In the genomic region with DNA sequence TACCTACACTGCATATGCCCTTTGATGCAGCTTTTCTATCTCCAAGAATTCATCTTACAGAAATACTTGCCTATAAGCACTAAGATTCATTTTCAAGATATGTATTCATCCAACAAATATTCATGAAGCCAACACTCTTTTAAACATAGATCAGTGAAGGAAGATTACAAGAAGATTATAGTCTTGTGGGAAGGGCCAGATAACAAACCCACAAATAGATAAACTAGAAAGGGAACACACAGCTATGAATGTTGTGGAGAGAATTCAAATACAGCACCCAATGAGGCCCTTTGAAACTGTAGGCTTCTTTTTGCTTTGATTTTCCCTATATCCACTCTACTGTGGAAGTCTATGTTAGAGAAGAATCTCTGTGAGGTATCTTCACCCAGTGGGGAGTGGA, we compare ENCODE assay signal across 22 cellular contexts.
DNase-seq lines count a peak whose midpoint lies in the region; ATAC-seq, FAIRE-seq and TF ChIP-seq lines count a peak whose summit lies in the region.
"Had no signal": no experiment of that assay in that cellular context is flagged by ENCODE, and none has a peak within 500 bp of the region (broad histone marks: within the 10 kb centered on the region; RNA-seq: fewer than 3 reads in every experiment).

No MANE protein-coding gene starts in this region.

- peak; percentile 49 for DNase-seq in IMR-90
- DNase-seq in astrocyte (ENCODE audit: low read depth): peak; percentile 48
- DNase-seq in iris pigment epithelial cell (ENCODE audit: low read depth): peak; percentile 55
- DNase-seq in GM23338 (ENCODE audit: low spot score): no peak
- DNase-seq in GM20000 (ENCODE audit: low spot score): no peak
- no peak for DNase-seq in SIG-M5 treated with dmso at 0.1 percent for 504 hours (lab: John Stamatoyannopoulos, UW; ENCODE audit: unreplicated experiment)
- DNase-seq: BE2C; CD4-positive, alpha-beta T cell; CD8-positive, alpha-beta memory T cell; DMS 273 treated with DMSO at 0.1 percent for 48 hours; DMS79; EL; GDM1; H7; HCEC 1CT had no signal

- H3F3A ChIP-seq in GM23338 (replicated peaks; ENCODE audit: low read depth): no peaks in the 10 kb centered on the region

- TF ChIP-seq RAD21 in IMR-90 (IDR thresholded peaks at IDR 0.05; ENCODE audit: low read length): no peak

- H3K36me3 Mint-ChIP-seq in astrocyte (ENCODE audit: low read depth, unreplicated experiment) (no peaks in the 10 kb centered on the region), GM23338 (ENCODE audit: low read depth) (peaks cover 3% of the 10 kb centered on the region; the same call in 1 of the 3 replicates)
- H3K36me3 Mint-ChIP-seq: CD14-positive monocyte had no signal

- H2AK5ac ChIP-seq in IMR-90 (ENCODE audit: low read depth, low read length): no peak overlapping the region

- H3K56ac ChIP-seq in IMR-90 (ENCODE audit: extremely low read depth, insufficient read depth, low read length): no peak overlapping the region

- H2BK20ac ChIP-seq in IMR-90 (ENCODE audit: low read depth, low read length): no peak overlapping the region

- no TSS peak for BruUV-seq in IMR-90 (replicated peaks; lab: Mats Ljungman, UMichigan)

- H2BK15ac ChIP-seq in IMR-90 (ENCODE audit: low read depth, low read length): no peak overlapping the region

- no peaks in the 10 kb centered on the region for H3K36me3 ChIP-seq in IMR-90 (ENCODE audit: control insufficient read depth, insufficient read depth, low read length)
- no peaks in the 10 kb centered on the region for H3K36me3 ChIP-seq in astrocyte (ENCODE audit: insufficient read depth, low read length)
- no peaks in the 10 kb centered on the region for H3K36me3 ChIP-seq in GM23338 (ENCODE audit: insufficient read depth)
- H3K36me3 ChIP-seq: BE2C; BLaER1 treated with 17β-estradiol and CSF1 and Interleukin-3, amounts not matched to agents 10 nM and 100 nM had no signal

- H3K4me1 ChIP-seq in IMR-90 (ENCODE audit: control insufficient read depth, insufficient read depth, low read length) (no peaks in the 10 kb centered on the region), astrocyte (ENCODE audit: insufficient read depth, low read length) (no peaks in the 10 kb centered on the region), GM23338 (ENCODE audit: insufficient read depth) (no peaks in the 10 kb centered on the region)
- H3K4me1 ChIP-seq: BE2C; BLaER1 treated with 17β-estradiol and CSF1 and Interleukin-3, amounts not matched to agents 10 nM and 100 nM had no signal

- H2AK9ac ChIP-seq in IMR-90 (replicated peaks; ENCODE audit: low read depth, low read length, poor library complexity): no peak overlapping the region

- H3K9me2 ChIP-seq in GM23338 (ENCODE audit: insufficient read depth): peaks cover 21% of the 10 kb centered on the region

- H3K9ac ChIP-seq in IMR-90 (ENCODE audit: low read depth, low read length) (no peak overlapping the region), astrocyte (ENCODE audit: low read length) (no peak overlapping the region)
- H3K9ac ChIP-seq: BLaER1 treated with 17β-estradiol and CSF1 and Interleukin-3, amounts not matched to agents 10 nM and 100 nM had no signal

- no peak overlapping the region for H3K4ac ChIP-seq in IMR-90 (ENCODE audit: low read depth, low read length)

- H3K4me3 ChIP-seq in IMR-90 (ENCODE audit: insufficient read depth, low read depth, low read length) (no peak overlapping the region), astrocyte (ENCODE audit: insufficient read depth, low read depth, low read length) (no peak overlapping the region), GM23338 (no peak overlapping the region)
- H3K4me3 ChIP-seq: BLaER1 treated with 17β-estradiol and CSF1 and Interleukin-3, amounts not matched to agents 10 nM and 100 nM; GM12878 had no signal

- H4K5ac ChIP-seq in IMR-90 (ENCODE audit: low read depth, low read length): no peak overlapping the region

- no peak for TF ChIP-seq CTCF in IMR-90 (conservative IDR thresholded peaks at IDR 0.05; ENCODE audit: low read depth, low read length)
- TF ChIP-seq CTCF in astrocyte (IDR thresholded peaks at IDR 0.05; ENCODE audit: insufficient read depth, low read depth, low read length): no peak
- no peak for TF ChIP-seq CTCF in GM23338 (conservative IDR thresholded peaks at IDR 0.05; ENCODE audit: low read depth in 2 of 2)
- TF ChIP-seq CTCF in GM20000 (IDR thresholded peaks at IDR 0.05; ENCODE audit: extremely low read depth, missing control alignments): no peak

- no peak overlapping the region for H4K8ac ChIP-seq in IMR-90 (ENCODE audit: low read depth in 2 of 2, low read length in 2 of 2)

- in situ Hi-C loops in IMR-90 (cut with MboI; ENCODE audit: low sequenced_read_pairs): no loop called here

- H3K9me3 ChIP-seq in IMR-90 (ENCODE audit: control insufficient read depth, insufficient read depth, low read length) (no peaks in the 10 kb centered on the region), astrocyte (ENCODE audit: insufficient read depth, low read depth, low read length) (no peaks in the 10 kb centered on the region)
- H3K9me3 ChIP-seq: BE2C had no signal

- H3K9me3 Mint-ChIP-seq in astrocyte (ENCODE audit: unreplicated experiment): peaks cover 4% of the 10 kb centered on the region
- peaks cover 9% of the 10 kb centered on the region for H3K9me3 Mint-ChIP-seq in GM23338
- H3K9me3 Mint-ChIP-seq: CD4-positive, alpha-beta T cell had no signal

- no peak overlapping the region for H3K14ac ChIP-seq in IMR-90 (replicated peaks; ENCODE audit: low read depth, low read length)

- H2BK5ac ChIP-seq in IMR-90 (ENCODE audit: low read depth, low read length, poor library complexity, severe bottlenecking): no peak overlapping the region

- POLR2A ChIA-PET in IMR-90 (lab: Charles Lee; ENCODE audit: unreplicated experiment): no interaction called here

- H3K9me1 ChIP-seq in IMR-90 (ENCODE audit: insufficient read depth, low read length): no peaks in the 10 kb centered on the region

- peak; percentile 60; the same call in 1 of the 2 replicates for ATAC-seq in IMR-90 (ENCODE audit: low read depth)
- ATAC-seq in GM23338: no peak
- ATAC-seq: GM12878 had no signal

- no peak for FAIRE-seq in astrocyte (lab: Jason Lieb, UNC)
- FAIRE-seq: A204.1, D721Med, GM12878, H1 had no signal

- H3K79me1 ChIP-seq in IMR-90 (ENCODE audit: low read depth in 1 of 2, low read length in 2 of 2): no peaks in the 10 kb centered on the region

- H3K18ac ChIP-seq in IMR-90 (ENCODE audit: low read depth, low read length): no peak overlapping the region

- no peak overlapping the region for H4K91ac ChIP-seq in IMR-90 (ENCODE audit: insufficient read depth, low read depth, low read length)

- H3K79me2 ChIP-seq in astrocyte (ENCODE audit: insufficient read depth, low read length) (no peaks in the 10 kb centered on the region), GM23338 (replicated peaks; ENCODE audit: insufficient read depth) (no peaks in the 10 kb centered on the region)

- H3K27ac ChIP-seq in IMR-90 (ENCODE audit: insufficient read depth, low read length) (no peak overlapping the region), astrocyte (ENCODE audit: low read depth, low read length) (no peak overlapping the region), GM23338 (ENCODE audit: low read depth) (no peak overlapping the region)
- H3K27ac ChIP-seq: 22Rv1; BLaER1 treated with 17β-estradiol and CSF1 and Interleukin-3, amounts not matched to agents 10 nM and 100 nM had no signal

- H2AFZ ChIP-seq in IMR-90 (replicated peaks; ENCODE audit: low read length, poor library complexity) (no peak overlapping the region), astrocyte (ENCODE audit: low read depth, low read length) (no peak overlapping the region), GM23338 (no peak overlapping the region)

- no peaks in the 10 kb centered on the region for H3K27me3 ChIP-seq in IMR-90 (ENCODE audit: control insufficient read depth, insufficient read depth, low read length)
- no peaks in the 10 kb centered on the region for H3K27me3 ChIP-seq in astrocyte (ENCODE audit: insufficient read depth, low read length)
- no peaks in the 10 kb centered on the region for H3K27me3 ChIP-seq in GM23338 (ENCODE audit: insufficient read depth)
- H3K27me3 ChIP-seq: BE2C; BLaER1 treated with 17β-estradiol and CSF1 and Interleukin-3, amounts not matched to agents 10 nM and 100 nM had no signal

- no peak overlapping the region for H2BK120ac ChIP-seq in IMR-90 (ENCODE audit: low read depth, low read length)

- H3K23ac ChIP-seq in IMR-90 (ENCODE audit: low read depth, low read length): no peak overlapping the region

- dilution Hi-C loops in IMR-90 (cut with HindIII; ENCODE audit: low sequenced_read_pairs, unreplicated experiment): no loop called here

- TF ChIP-seq POLR2A in IMR-90 (IDR thresholded peaks at IDR 0.05; ENCODE audit: low read depth, low read length): no peak

- H3K27me3 Mint-ChIP-seq in astrocyte (ENCODE audit: low read depth, unreplicated experiment) (no peaks in the 10 kb centered on the region), GM23338 (ENCODE audit: insufficient read depth, low read depth, poor library complexity) (no peaks in the 10 kb centered on the region)
- H3K27me3 Mint-ChIP-seq: CD4-positive, alpha-beta T cell had no signal

- H3K4me2 ChIP-seq in IMR-90 (ENCODE audit: low read depth, low read length) (no peak overlapping the region), astrocyte (ENCODE audit: low read length) (no peak overlapping the region), GM23338 (no peak overlapping the region)
- H3K4me2 ChIP-seq: BLaER1 treated with 17β-estradiol and CSF1 and Interleukin-3, amounts not matched to agents 10 nM and 100 nM had no signal

- H4K20me1 ChIP-seq in IMR-90 (ENCODE audit: insufficient read depth, low read length) (no peaks in the 10 kb centered on the region), astrocyte (ENCODE audit: insufficient read depth, low read length) (no peaks in the 10 kb centered on the region), GM23338 (replicated peaks; ENCODE audit: insufficient read depth) (no peaks in the 10 kb centered on the region)
- H4K20me1 ChIP-seq: BLaER1 treated with 17β-estradiol and CSF1 and Interleukin-3, amounts not matched to agents 10 nM and 100 nM had no signal

- intact Hi-C loops in IMR-90 (cut with micrococcal nuclease): no loop called here

- CTCF ChIA-PET in IMR-90 (lab: Yijun Ruan, JAX): no interaction called here

- no peaks in the 10 kb centered on the region for H3K4me1 Mint-ChIP-seq in astrocyte (ENCODE audit: low read depth, unreplicated experiment)
- H3K4me1 Mint-ChIP-seq in GM23338: no peaks in the 10 kb centered on the region
- H3K4me1 Mint-ChIP-seq: CD14-positive monocyte; CD8-positive, alpha-beta memory T cell had no signal

- H3K27ac Mint-ChIP-seq in astrocyte (ENCODE audit: unreplicated experiment): no peak overlapping the region
- H3K27ac Mint-ChIP-seq in GM23338: no peak overlapping the region
- H3K27ac Mint-ChIP-seq: CD14-positive monocyte; CD4-positive, alpha-beta T cell; CD8-positive, alpha-beta memory T cell had no signal

- no peak overlapping the region for H3K4me3 Mint-ChIP-seq in astrocyte (ENCODE audit: unreplicated experiment)
- no peak overlapping the region for H3K4me3 Mint-ChIP-seq in GM23338
- H3K4me3 Mint-ChIP-seq: CD14-positive monocyte; CD4-positive, alpha-beta T cell; CD8-positive, alpha-beta memory T cell had no signal

TF ChIP-seq in IMR-90, 13 proteins besides CTCF, POLR2A, EP300 and RAD21 (continues in another document):
- no peak for TF ChIP-seq FOS (IDR thresholded peaks at IDR 0.05; ENCODE audit: low read depth, low read length)
- no peak for TF ChIP-seq CHD1 (IDR thresholded peaks at IDR 0.05; ENCODE audit: low read depth, low read length)

TF ChIP-seq in GM23338, 12 proteins besides CTCF, POLR2A, EP300 and RAD21 (continues in another document):
- TF ChIP-seq POLR2AphosphoS5 (IDR thresholded peaks at IDR 0.05; ENCODE audit: low read depth): no peak

Comparison
In these comparisons a context has a peak if more than half of its experiments do, and no peak if none do; other contexts are left out.
1. DNase-seq: peak in IMR-90 (single experiment), astrocyte (single experiment) and iris pigment epithelial cell (single experiment); none in GM23338 (single experiment), GM20000 (single experiment) and SIG-M5 treated with dmso at 0.1 percent for 504 hours (single experiment).